ENCODE assay signal across 16 cellular contexts in the genomic region with DNA sequence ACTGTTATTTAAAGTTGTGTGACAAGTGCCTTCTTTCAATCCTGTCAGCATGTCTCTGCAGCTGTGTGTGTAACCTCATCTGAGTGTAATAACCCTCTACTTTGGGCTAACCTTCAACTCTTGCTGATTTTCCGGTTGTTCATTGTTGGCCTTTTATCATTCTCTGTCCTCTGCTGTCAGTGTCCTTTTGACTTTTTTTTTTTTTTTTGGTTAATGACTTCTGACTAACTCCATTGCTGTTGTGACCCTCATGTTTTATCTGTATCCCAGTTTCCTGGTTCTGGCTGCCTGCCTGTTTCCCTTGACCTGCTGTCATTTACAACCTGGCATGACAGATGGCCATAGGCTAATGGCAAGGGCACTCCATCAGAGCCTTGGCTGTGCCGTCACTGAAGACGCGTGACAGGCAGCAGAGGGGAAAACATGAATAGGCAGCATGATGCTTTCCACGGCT.
DNase-seq lines count a peak whose midpoint lies in the region; ATAC-seq, FAIRE-seq and TF ChIP-seq lines count a peak whose summit lies in the region.
"Had no signal": no experiment of that assay in that cellular context is flagged by ENCODE, and none has a peak within 500 bp of the region (broad histone marks: within the 10 kb centered on the region; RNA-seq: fewer than 3 reads in every experiment).

No MANE protein-coding gene starts in this region.

- no peaks in the 10 kb centered on the region for H3K9me2 ChIP-seq in Karpas-422 (replicated peaks; ENCODE audit: insufficient read depth, low read length)

- H3K27me3 ChIP-seq in pancreas: no peaks in the 10 kb centered on the region
- no peaks in the 10 kb centered on the region for H3K27me3 ChIP-seq in Karpas-422 (ENCODE audit: low read length)
- H3K27me3 ChIP-seq: breast epithelium had no signal

- no peak overlapping the region for H3K4me2 ChIP-seq in Karpas-422 (ENCODE audit: low read depth, low read length, poor library complexity, severe bottlenecking)

- no peak overlapping the region for H2AFZ ChIP-seq in Karpas-422 (ENCODE audit: low read length)

- intact Hi-C loops in pancreas (cut with DNase I): no loop called here

- no peaks in the 10 kb centered on the region for H3K36me3 ChIP-seq in pancreas
- H3K36me3 ChIP-seq in Karpas-422 (ENCODE audit: insufficient read depth, low read length): no peaks in the 10 kb centered on the region
- H3K36me3 ChIP-seq: breast epithelium had no signal

- H3K79me2 ChIP-seq in Karpas-422 (ENCODE audit: low read length): no peaks in the 10 kb centered on the region

- no peaks in the 10 kb centered on the region for H4K20me1 ChIP-seq in Karpas-422 (ENCODE audit: insufficient read depth, low read depth, low read length)

- TF ChIP-seq CTCF in pancreas (IDR thresholded peaks at IDR 0.05): no peak

- 18 to 32% methylated on average over 5 of the region's 5 CpGs for WGBS in pancreas, 2 donors

- peak overlapping the region in 2 of 4 donors; percentile 61 to 77 for H3K27ac ChIP-seq in pancreas
- H3K27ac ChIP-seq in Karpas-422 (ENCODE audit: low read length): no peak overlapping the region
- H3K27ac ChIP-seq: HL-60 had no signal

- H3K9ac ChIP-seq in Karpas-422 (ENCODE audit: low read length): no peak overlapping the region

- peak; percentile 12 for DNase-seq in HuH-7 (ENCODE audit: low spot score)
- DNase-seq in NCI-H82 (lab: John Stamatoyannopoulos, UW): peak; percentile 87
- peak; percentile 3 to 67 for DNase-seq in dermis microvascular lymphatic vessel endothelial cell (ENCODE audit: low read depth in 2 of 2)
- DNase-seq in pancreas: peak; percentile 36 to 72 (median 64)
- no peak for DNase-seq in LoVo (ENCODE audit: low spot score)
- no peak for DNase-seq in Karpas-422
- DNase-seq in urothelium cell line (ENCODE audit: low spot score): no peak
- DNase-seq: activated CD4-positive, alpha-beta T cell treated with anti-CD3 and anti-CD28 coated beads, Interleukin-2, amount 10 ng/mL, durations not matched to agents 24 days and 14 days; activated T-cell treated with anti-CD3 and anti-CD28 coated beads, Interleukin-2, amount 50 U/mL, for 1 hour; AML-193; RPMI8226; T-helper 9 cell had no signal

- H3K4me1 ChIP-seq in pancreas (peaks cover 17 to 31% (median 29%) of the 10 kb centered on the region in 3 donors), Karpas-422 (ENCODE audit: low read length) (no peaks in the 10 kb centered on the region)
- H3K4me1 ChIP-seq: breast epithelium had no signal

- FAIRE-seq in pancreas (lab: Jason Lieb, UNC): no peak
- no peak for FAIRE-seq in urothelium cell line (lab: Jason Lieb, UNC)

- H3K9me3 ChIP-seq in pancreas: no peaks in the 10 kb centered on the region
- H3K9me3 ChIP-seq in Karpas-422 (ENCODE audit: low read length): no peaks in the 10 kb centered on the region
- H3K9me3 ChIP-seq: breast epithelium had no signal

- ATAC-seq in pancreas (peak; percentile 71 to 81 (median 76)), GM21390 (IDR thresholded peaks at IDR 0.05; ENCODE audit: unreplicated experiment) (no peak)
- ATAC-seq: stimulated activated effector memory CD8-positive, alpha-beta T cell treated with anti-CD3 and anti-CD28 coated beads, Interleukin-12 subunit alpha, Interleukin-12 subunit beta, amount 100 ng/mL, for 72 hours had no signal

- no peak overlapping the region for H3K4me3 ChIP-seq in pancreas
- no peak overlapping the region for H3K4me3 ChIP-seq in Karpas-422 (ENCODE audit: low read length)
- H3K4me3 ChIP-seq: breast epithelium had no signal

Comparison
In these comparisons a context has a peak if more than half of its experiments do, and no peak if none do; other contexts are left out.
1. DNase-seq: peak in HuH-7 (single experiment), NCI-H82 (single experiment), dermis microvascular lymphatic vessel endothelial cell (2 of 2) and pancreas (6 of 6); none in LoVo (single experiment), Karpas-422 (single experiment) and urothelium cell line (single experiment).